Comparison of ENCODE assay signal across 8 cellular contexts in the genomic region with DNA sequence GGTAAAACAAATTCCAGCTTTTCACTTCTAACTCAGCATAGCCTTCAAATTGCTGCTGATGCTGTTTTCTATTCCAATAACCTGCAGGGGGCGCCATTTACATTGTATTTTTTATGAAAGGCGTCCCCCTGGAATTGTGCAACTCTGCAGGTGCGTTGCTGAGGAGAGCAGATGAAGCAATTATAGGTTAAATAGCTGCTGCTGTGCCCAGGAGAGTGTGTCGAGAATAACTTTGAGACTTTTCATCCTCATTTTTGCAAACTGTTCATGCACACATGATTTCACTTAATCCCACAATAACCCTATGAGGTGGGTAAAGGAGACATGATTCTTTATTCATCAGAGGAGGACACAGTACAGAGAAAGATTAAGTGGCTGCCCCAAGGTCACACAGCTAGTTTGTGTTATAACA.
DNase-seq lines count a peak whose midpoint lies in the region; ATAC-seq, FAIRE-seq and TF ChIP-seq lines count a peak whose summit lies in the region.

No MANE protein-coding gene starts in this region.

- H3K4me3 ChIP-seq in OCI-LY7 (ENCODE audit: low read depth, low read length, poor library complexity, severe bottlenecking) (peak overlapping the region; percentile 20), tibial artery (no peak overlapping the region)

- DNase-seq in D721Med (ENCODE audit: insufficient read length, low spot score) (peak; percentile 18), KBM-7 (peak; percentile 66), OCI-LY7 (ENCODE audit: low spot score) (peak; percentile 92), fibroblast of peridontal ligament (ENCODE audit: extremely low read depth) (peak; percentile 70), omental fat pad (ENCODE audit: low spot score) (peak; percentile 78), tibial artery (peak; percentile 70 to 75)
- DNase-seq in activated T-cell treated with anti-CD3 and anti-CD28 coated beads, Interleukin-2, amount 50 U/mL, for 1 hour: peak; percentile 41

- peaks cover 59% of the 10 kb centered on the region for H3K4me1 ChIP-seq in OCI-LY7 (ENCODE audit: insufficient read depth, low read length, poor library complexity, severe bottlenecking)
- peaks cover 0 to 33% (median 17%) of the 10 kb centered on the region in 4 donors for H3K4me1 ChIP-seq in tibial artery

- no TSS peak for BruUV-seq in OCI-LY7 (replicated peaks; lab: Mats Ljungman, UMichigan)

- no peaks in the 10 kb centered on the region for H4K20me1 ChIP-seq in OCI-LY7 (ENCODE audit: insufficient read depth, low read length)

- no peaks in the 10 kb centered on the region for H3K79me2 ChIP-seq in OCI-LY7 (ENCODE audit: insufficient read depth, low read depth, low read length)

- ATAC-seq in GM21390 (IDR thresholded peaks at IDR 0.05; ENCODE audit: unreplicated experiment) (peak; percentile 83), omental fat pad (ENCODE audit: low FRiP score) (no peak)

- in situ Hi-C loops in KBM-7 (cut with MboI; ENCODE audit: low pct_unique_long_range_greater_than_20kb, low sequenced_read_pairs): loop anchor here (25.0 kb wide), 1 partner anchor 662 kb away; no protein-coding TSS in a partner anchor

- FAIRE-seq in D721Med (lab: Jason Lieb, UNC): no peak

- H3K36me3 ChIP-seq in OCI-LY7 (ENCODE audit: insufficient read depth, low read length) (no peaks in the 10 kb centered on the region), tibial artery (no peaks in the 10 kb centered on the region)

- intact Hi-C loops in OCI-LY7 (cut with micrococcal nuclease; ENCODE audit: unreplicated experiment): loop anchor here (1.0 to 5.0 kb wide), 5 partner anchors 87 to 677 kb away; partner anchors contain the start of gene CNOT2
- intact Hi-C loops in tibial artery (cut with DNase I; ENCODE audit: low total_unique reads): loop anchor here (10.0 kb wide), 1 partner anchor 464 kb away; the partner anchor contains the start of gene KCNMB4

- H3K4me2 ChIP-seq in OCI-LY7 (ENCODE audit: low read length): peak overlapping the region; percentile 55

- CTCF ChIA-PET in OCI-LY7 (lab: Charles Lee; ENCODE audit: unreplicated experiment): interaction anchor here (0.5 to 2.5 kb wide), 7 partner anchors 8 to 475 kb away, joined by 3 to 12 read pairs (median 4); no protein-coding TSS in a partner anchor

- no peaks in the 10 kb centered on the region for H3K27me3 ChIP-seq in tibial artery

- no peaks in the 10 kb centered on the region for H3K9me2 ChIP-seq in OCI-LY7 (ENCODE audit: insufficient read depth, low read length)

- H3K27ac ChIP-seq in OCI-LY7 (ENCODE audit: low read depth, low read length, poor library complexity, severe bottlenecking) (peak overlapping the region; percentile 54), tibial artery (no peak overlapping the region)

- POLR2A ChIA-PET in OCI-LY7 (lab: Charles Lee): interaction anchor here (0.5 to 2.1 kb wide), 13 partner anchors 8 to 833 kb away, joined by 3 to 6 read pairs (median 4); no protein-coding TSS in a partner anchor

- H2AFZ ChIP-seq in OCI-LY7 (ENCODE audit: low read length): peak overlapping the region; percentile 92

- peak; percentile 80 for TF ChIP-seq CTCF in D721Med (IDR thresholded peaks at IDR 0.05; ENCODE audit: insufficient read depth, missing control alignments)
- peak; percentile 97 for TF ChIP-seq CTCF in OCI-LY7 (conservative IDR thresholded peaks at IDR 0.05; ENCODE audit: low read length)
- peak in 2 of 3 donors; percentile 46 to 57 for TF ChIP-seq CTCF in omental fat pad (IDR thresholded peaks at IDR 0.05)
- peak; percentile 74 to 88 for TF ChIP-seq CTCF in tibial artery (IDR thresholded peaks at IDR 0.05)

- H3K9me3 ChIP-seq in OCI-LY7 (ENCODE audit: low read length) (no peaks in the 10 kb centered on the region), tibial artery (no peaks in the 10 kb centered on the region)

Comparison
In these comparisons a context has a peak if more than half of its experiments do, and no peak if none do; other contexts are left out.
1. DNase-seq: peak in every context shown above with its lines; median percentile 92 in OCI-LY7; 78 in omental fat pad; 72 in tibial artery; 70 in fibroblast of peridontal ligament; 66 in KBM-7; 41 in activated T-cell treated with anti-CD3 and anti-CD28 coated beads, Interleukin-2, amount 50 U/mL, for 1 hour; 18 in D721Med.